ENCODE assay signal across 2 cellular contexts in genomic region chr22:37228106-37229011, GRCh38.
TF ChIP-seq lines count a peak whose summit lies in the region.

No MANE protein-coding gene starts in this region.

TF ChIP-seq in GM12891, 5 proteins besides CTCF, POLR2A, EP300 and RAD21 (continued from another document):
- TF ChIP-seq TAF1 (IDR thresholded peaks at IDR 0.05; ENCODE audit: low read depth, low read length): no peak

TF ChIP-seq in GM23338, 12 proteins besides CTCF, POLR2A, EP300 and RAD21 (continued from another document):
- TF ChIP-seq, protein P1, sequence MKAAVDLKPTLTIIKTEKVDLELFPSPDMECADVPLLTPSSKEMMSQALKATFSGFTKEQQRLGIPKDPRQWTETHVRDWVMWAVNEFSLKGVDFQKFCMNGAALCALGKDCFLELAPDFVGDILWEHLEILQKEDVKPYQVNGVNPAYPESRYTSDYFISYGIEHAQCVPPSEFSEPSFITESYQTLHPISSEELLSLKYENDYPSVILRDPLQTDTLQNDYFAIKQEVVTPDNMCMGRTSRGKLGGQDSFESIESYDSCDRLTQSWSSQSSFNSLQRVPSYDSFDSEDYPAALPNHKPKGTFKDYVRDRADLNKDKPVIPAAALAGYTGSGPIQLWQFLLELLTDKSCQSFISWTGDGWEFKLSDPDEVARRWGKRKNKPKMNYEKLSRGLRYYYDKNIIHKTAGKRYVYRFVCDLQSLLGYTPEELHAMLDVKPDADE (IDR thresholded peaks at IDR 0.05): no peak
- no peak for TF ChIP-seq JUNB (IDR thresholded peaks at IDR 0.05; ENCODE audit: unreplicated experiment)
- TF ChIP-seq EZH2phosphoT487 (IDR thresholded peaks at IDR 0.05; ENCODE audit: unreplicated experiment): no peak
- no peak for TF ChIP-seq ZNF331 (CRISPR knock-in tag; IDR thresholded peaks at IDR 0.05; ENCODE audit: low read depth)
- TF ChIP-seq, protein P2, sequence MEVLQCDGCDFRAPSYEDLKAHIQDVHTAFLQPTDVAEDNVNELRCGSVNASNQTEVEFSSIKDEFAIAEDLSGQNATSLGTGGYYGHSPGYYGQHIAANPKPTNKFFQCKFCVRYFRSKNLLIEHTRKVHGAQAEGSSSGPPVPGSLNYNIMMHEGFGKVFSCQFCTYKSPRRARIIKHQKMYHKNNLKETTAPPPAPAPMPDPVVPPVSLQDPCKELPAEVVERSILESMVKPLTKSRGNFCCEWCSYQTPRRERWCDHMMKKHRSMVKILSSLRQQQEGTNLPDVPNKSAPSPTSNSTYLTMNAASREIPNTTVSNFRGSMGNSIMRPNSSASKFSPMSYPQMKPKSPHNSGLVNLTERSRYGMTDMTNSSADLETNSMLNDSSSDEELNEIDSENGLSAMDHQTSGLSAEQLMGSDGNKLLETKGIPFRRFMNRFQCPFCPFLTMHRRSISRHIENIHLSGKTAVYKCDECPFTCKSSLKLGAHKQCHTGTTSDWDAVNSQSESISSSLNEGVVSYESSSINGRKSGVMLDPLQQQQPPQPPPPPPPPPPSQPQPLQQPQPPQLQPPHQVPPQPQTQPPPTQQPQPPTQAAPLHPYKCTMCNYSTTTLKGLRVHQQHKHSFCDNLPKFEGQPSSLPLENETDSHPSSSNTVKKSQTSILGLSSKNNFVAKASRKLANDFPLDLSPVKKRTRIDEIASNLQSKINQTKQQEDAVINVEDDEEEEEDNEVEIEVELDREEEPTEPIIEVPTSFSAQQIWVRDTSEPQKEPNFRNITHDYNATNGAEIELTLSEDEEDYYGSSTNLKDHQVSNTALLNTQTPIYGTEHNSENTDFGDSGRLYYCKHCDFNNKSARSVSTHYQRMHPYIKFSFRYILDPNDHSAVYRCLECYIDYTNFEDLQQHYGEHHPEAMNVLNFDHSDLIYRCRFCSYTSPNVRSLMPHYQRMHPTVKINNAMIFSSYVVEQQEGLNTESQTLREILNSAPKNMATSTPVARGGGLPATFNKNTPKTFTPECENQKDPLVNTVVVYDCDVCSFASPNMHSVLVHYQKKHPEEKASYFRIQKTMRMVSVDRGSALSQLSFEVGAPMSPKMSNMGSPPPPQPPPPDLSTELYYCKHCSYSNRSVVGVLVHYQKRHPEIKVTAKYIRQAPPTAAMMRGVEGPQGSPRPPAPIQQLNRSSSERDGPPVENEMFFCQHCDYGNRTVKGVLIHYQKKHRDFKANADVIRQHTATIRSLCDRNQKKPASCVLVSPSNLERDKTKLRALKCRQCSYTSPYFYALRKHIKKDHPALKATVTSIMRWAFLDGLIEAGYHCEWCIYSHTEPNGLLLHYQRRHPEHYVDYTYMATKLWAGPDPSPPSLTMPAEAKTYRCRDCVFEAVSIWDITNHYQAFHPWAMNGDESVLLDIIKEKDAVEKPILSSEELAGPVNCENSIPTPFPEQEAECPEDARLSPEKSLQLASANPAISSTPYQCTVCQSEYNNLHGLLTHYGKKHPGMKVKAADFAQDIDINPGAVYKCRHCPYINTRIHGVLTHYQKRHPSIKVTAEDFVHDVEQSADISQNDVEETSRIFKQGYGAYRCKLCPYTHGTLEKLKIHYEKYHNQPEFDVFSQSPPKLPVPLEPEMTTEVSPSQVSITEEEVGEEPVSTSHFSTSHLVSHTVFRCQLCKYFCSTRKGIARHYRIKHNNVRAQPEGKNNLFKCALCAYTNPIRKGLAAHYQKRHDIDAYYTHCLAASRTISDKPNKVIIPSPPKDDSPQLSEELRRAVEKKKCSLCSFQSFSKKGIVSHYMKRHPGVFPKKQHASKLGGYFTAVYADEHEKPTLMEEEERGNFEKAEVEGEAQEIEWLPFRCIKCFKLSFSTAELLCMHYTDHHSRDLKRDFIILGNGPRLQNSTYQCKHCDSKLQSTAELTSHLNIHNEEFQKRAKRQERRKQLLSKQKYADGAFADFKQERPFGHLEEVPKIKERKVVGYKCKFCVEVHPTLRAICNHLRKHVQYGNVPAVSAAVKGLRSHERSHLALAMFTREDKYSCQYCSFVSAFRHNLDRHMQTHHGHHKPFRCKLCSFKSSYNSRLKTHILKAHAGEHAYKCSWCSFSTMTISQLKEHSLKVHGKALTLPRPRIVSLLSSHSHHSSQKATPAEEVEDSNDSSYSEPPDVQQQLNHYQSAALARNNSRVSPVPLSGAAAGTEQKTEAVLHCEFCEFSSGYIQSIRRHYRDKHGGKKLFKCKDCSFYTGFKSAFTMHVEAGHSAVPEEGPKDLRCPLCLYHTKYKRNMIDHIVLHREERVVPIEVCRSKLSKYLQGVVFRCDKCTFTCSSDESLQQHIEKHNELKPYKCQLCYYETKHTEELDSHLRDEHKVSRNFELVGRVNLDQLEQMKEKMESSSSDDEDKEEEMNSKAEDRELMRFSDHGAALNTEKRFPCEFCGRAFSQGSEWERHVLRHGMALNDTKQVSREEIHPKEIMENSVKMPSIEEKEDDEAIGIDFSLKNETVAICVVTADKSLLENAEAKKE (CRISPR knock-in tag; IDR thresholded peaks at IDR 0.05): no peak
- TF ChIP-seq ZNF114 (CRISPR knock-in tag; IDR thresholded peaks at IDR 0.05): no peak
- no peak for TF ChIP-seq EZH2 (IDR thresholded peaks at IDR 0.05; ENCODE audit: low read depth, unreplicated experiment)
